17 cellular contexts compared by ENCODE assay signal in the genomic region with DNA sequence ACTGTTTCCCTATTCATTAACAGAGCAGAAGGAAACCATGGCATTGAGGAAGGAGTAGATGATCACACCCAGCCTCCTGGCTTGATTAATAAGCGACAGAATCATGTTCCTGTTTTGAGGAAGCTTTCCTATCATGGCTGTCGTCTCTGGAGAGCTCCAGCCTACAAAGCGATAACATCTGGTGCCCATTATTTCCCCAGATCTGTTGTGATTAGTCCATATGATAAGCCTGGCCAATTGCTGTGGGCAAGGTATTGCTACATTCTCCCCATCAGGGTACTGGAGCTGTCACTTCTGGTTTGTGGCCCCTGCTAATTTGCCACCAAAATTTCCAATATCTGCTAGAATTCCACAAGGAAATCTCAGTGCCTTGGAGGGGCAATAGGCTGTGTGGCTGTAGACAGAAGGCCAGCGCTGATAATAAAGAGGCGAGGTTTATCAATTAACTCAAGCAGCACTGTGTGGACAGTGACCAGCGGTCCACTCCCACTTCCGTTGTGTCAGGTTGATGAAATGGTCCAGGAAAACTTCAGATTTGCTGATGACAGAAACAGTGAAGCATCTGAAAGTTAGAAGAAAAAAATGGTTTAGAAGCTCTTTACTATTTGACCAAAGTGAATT.
"Had no signal": no experiment of that assay in that cellular context is flagged by ENCODE, and none has a peak within 500 bp of the region (broad histone marks: within the 10 kb centered on the region; RNA-seq: fewer than 3 reads in every experiment).

No MANE protein-coding gene starts in this region.

- H3K36me3 ChIP-seq: gastroesophageal sphincter, heart right ventricle, left ventricle myocardium inferior, spleen had no signal

- H3K27ac Mint-ChIP-seq: activated B cell treated with CpG ODN at 0.5 μM for 24 hours; activated CD4-positive, alpha-beta memory T cell treated with anti-CD3 and anti-CD28 coated beads for 36 hours; activated naive CD8-positive, alpha-beta T cell; stimulated activated memory B cell treated with anti-CD40 and anti-IgM and Interleukin-4, amounts not matched to agents 10 μg/mL and 1 μg/mL and 100 μg/mL, for 72 hours; type B pancreatic cell had no signal

- ATAC-seq: gastroesophageal sphincter; heart right ventricle; stimulated activated memory B cell treated with anti-CD40 and anti-IgM and Interleukin-4, amounts not matched to agents 10 μg/mL and 1 μg/mL and 100 μg/mL, for 72 hours had no signal

- H3K27me3 ChIP-seq: gastroesophageal sphincter, spleen, testis had no signal

- H3K4me3 ChIP-seq: gastroesophageal sphincter, heart right ventricle, left ventricle myocardium inferior, spleen, testis had no signal

- H3K4me3 Mint-ChIP-seq: activated B cell treated with CpG ODN at 0.5 μM for 24 hours; activated CD4-positive, alpha-beta memory T cell treated with anti-CD3 and anti-CD28 coated beads for 36 hours; activated naive CD8-positive, alpha-beta T cell; stimulated activated memory B cell treated with anti-CD40 and anti-IgM and Interleukin-4, amounts not matched to agents 10 μg/mL and 1 μg/mL and 100 μg/mL, for 72 hours; type B pancreatic cell had no signal

- H3K4me1 ChIP-seq: gastroesophageal sphincter, heart right ventricle, left ventricle myocardium inferior, testis had no signal

- H3K36me3 Mint-ChIP-seq: activated CD4-positive, alpha-beta memory T cell treated with anti-CD3 and anti-CD28 coated beads for 36 hours; activated naive CD8-positive, alpha-beta T cell; stimulated activated memory B cell treated with anti-CD40 and anti-IgM and Interleukin-4, amounts not matched to agents 10 μg/mL and 1 μg/mL and 100 μg/mL, for 72 hours; type B pancreatic cell had no signal

- H3K9me3 Mint-ChIP-seq: activated B cell treated with CpG ODN at 0.5 μM for 24 hours; activated CD4-positive, alpha-beta memory T cell treated with anti-CD3 and anti-CD28 coated beads for 36 hours; stimulated activated memory B cell treated with anti-CD40 and anti-IgM and Interleukin-4, amounts not matched to agents 10 μg/mL and 1 μg/mL and 100 μg/mL, for 72 hours had no signal

- H3K27ac ChIP-seq: gastroesophageal sphincter, heart right ventricle, left ventricle myocardium inferior, spleen, testis had no signal

- H3K27me3 Mint-ChIP-seq: activated B cell treated with CpG ODN at 0.5 μM for 24 hours; stimulated activated memory B cell treated with anti-CD40 and anti-IgM and Interleukin-4, amounts not matched to agents 10 μg/mL and 1 μg/mL and 100 μg/mL, for 72 hours had no signal

- DNase-seq: activated B cell treated with CpG ODN at 0.5 μM for 24 hours; activated CD4-positive, alpha-beta memory T cell treated with anti-CD3 and anti-CD28 coated beads for 36 hours; activated CD4-positive, alpha-beta T cell treated with anti-CD3 and anti-CD28 coated beads for 4 hours; activated T-cell treated with anti-CD3 and anti-CD28 coated beads for 4 hours; effector CD4-positive, alpha-beta T cell; heart right ventricle; left ventricle myocardium inferior; mammary epithelial cell; occipital lobe; retina; spleen; stimulated activated CD4-positive, alpha-beta T cell treated with anti-CD3 and anti-CD28 coated beads, Interleukin-4, amount 100 ng/mL, for 4 hours; testis had no signal
